ENCODE assay signal across 7 cellular contexts in the genomic region with DNA sequence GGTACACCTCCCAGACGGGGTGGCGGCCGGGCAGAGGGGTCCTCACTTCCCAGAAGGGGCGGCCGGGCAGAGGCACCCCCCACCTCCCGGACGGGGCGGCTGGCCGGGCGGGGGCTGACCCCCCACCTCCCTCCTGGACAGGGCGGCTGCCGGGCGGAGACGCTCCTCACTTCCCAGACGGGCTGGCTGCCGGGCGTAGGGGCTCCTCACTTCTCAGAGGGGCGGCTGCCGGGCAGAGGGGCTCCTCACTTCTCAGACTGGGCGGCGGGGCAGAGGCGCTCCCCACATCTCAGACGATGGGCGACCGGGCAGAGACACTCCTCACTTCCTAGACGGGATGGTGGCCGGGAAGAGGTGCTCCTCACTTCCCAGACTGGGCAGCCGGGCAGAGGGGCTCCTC. TPM values are rescaled to one million over a fixed set of nuclear protein-coding genes. Genes with fewer than 3 reads are reported as not detected.
A peak's percentile ranks its signal among the peaks of the same experiment; 100 is the strongest.
DNase-seq lines count a peak whose midpoint lies in the region; ATAC-seq and TF ChIP-seq lines count a peak whose summit lies in the region.
"Not testable (repeated sequence)": the region's sequence is repeated elsewhere in the genome, so short reads cannot be mapped to it uniquely, and the experiment has no call there.

No MANE protein-coding gene starts in this region.

- not testable (repeated sequence) for H3K27me3 ChIP-seq in spleen (replicated peaks in 1 of 7)

- not testable (repeated sequence) for H3K36me3 Mint-ChIP-seq in activated CD8-positive, alpha-beta memory T cell treated with anti-CD3 and anti-CD28 coated beads, Interleukin-2, amount 10 ng/mL, durations not matched to agents 7 days and 5 days; glutamatergic neuron (ENCODE audit: unreplicated experiment); osteocyte (ENCODE audit: unreplicated experiment)
- H3K36me3 Mint-ChIP-seq in stimulated activated naive B cell treated with anti-CD40 and anti-IgM and Interleukin-4, amounts not matched to agents 10 μg/mL and 1 μg/mL and 100 μg/mL, for 72 hours: peaks cover 7 to 20% of the 10 kb centered on the region in 2 donors

- intact Hi-C loops in posterior vena cava (cut with DNase I); spleen (cut with DNase I; ENCODE audit: low total_unique reads): not testable (repeated sequence)

- not testable (repeated sequence) for TF ChIP-seq CTCF in glutamatergic neuron (IDR thresholded peaks at IDR 0.05; ENCODE audit: partially characterized antibody, unreplicated experiment); osteocyte (IDR thresholded peaks at IDR 0.05); spleen (IDR thresholded peaks at IDR 0.05 in 8 of 11, conservative IDR thresholded peaks at IDR 0.05 in 3 of 11)

- H3K4me3 ChIP-seq in spleen: not testable (repeated sequence)

- TF ChIP-seq POLR2A in spleen (IDR thresholded peaks at IDR 0.05): not testable (repeated sequence)

- not testable (repeated sequence) for H3K4me1 Mint-ChIP-seq in activated CD8-positive, alpha-beta memory T cell treated with anti-CD3 and anti-CD28 coated beads, Interleukin-2, amount 10 ng/mL, durations not matched to agents 7 days and 5 days; osteocyte (ENCODE audit: unreplicated experiment)
- H3K4me1 Mint-ChIP-seq in glutamatergic neuron (ENCODE audit: low read depth, unreplicated experiment): peaks cover 17% of the 10 kb centered on the region
- peaks cover 7 to 11% of the 10 kb centered on the region in 2 donors for H3K4me1 Mint-ChIP-seq in stimulated activated naive B cell treated with anti-CD40 and anti-IgM and Interleukin-4, amounts not matched to agents 10 μg/mL and 1 μg/mL and 100 μg/mL, for 72 hours

- CTCF ChIA-PET in activated CD8-positive, alpha-beta memory T cell treated with anti-CD3 and anti-CD28 coated beads, Interleukin-2, amount 10 ng/mL, durations not matched to agents 7 days and 5 days (lab: Charles Lee): not testable (repeated sequence)

- peak overlapping the region in 2 of 8 donors; percentile 30 to 36 for H3K27ac ChIP-seq in spleen

- not testable (repeated sequence) for H3K27ac Mint-ChIP-seq in activated CD8-positive, alpha-beta memory T cell treated with anti-CD3 and anti-CD28 coated beads, Interleukin-2, amount 10 ng/mL, durations not matched to agents 7 days and 5 days; osteocyte (ENCODE audit: unreplicated experiment)
- H3K27ac Mint-ChIP-seq in glutamatergic neuron (ENCODE audit: unreplicated experiment): peak overlapping the region; percentile 85
- peak overlapping the region; percentile 37 for H3K27ac Mint-ChIP-seq in stimulated activated naive B cell treated with anti-CD40 and anti-IgM and Interleukin-4, amounts not matched to agents 10 μg/mL and 1 μg/mL and 100 μg/mL, for 72 hours

- DNase-seq in activated CD8-positive, alpha-beta memory T cell treated with anti-CD3 and anti-CD28 coated beads, Interleukin-2, amount 10 ng/mL, durations not matched to agents 7 days and 5 days: peak; percentile 23
- DNase-seq in glutamatergic neuron; stimulated activated naive B cell treated with anti-CD40 and anti-IgM and Interleukin-4, amounts not matched to agents 10 μg/mL and 1 μg/mL and 100 μg/mL, for 72 hours: not testable (repeated sequence)
- DNase-seq in islet precursor cell: peak; percentile 12
- DNase-seq in osteocyte (ENCODE audit: extremely low spot score, unreplicated experiment): peak; percentile 64
- peak; percentile 50 for DNase-seq in posterior vena cava (ENCODE audit: low spot score)
- DNase-seq in spleen: peak; percentile 75

- H3K9me3 ChIP-seq in spleen: not testable (repeated sequence)

- not testable (repeated sequence) for H3K27me3 Mint-ChIP-seq in activated CD8-positive, alpha-beta memory T cell treated with anti-CD3 and anti-CD28 coated beads, Interleukin-2, amount 10 ng/mL, durations not matched to agents 7 days and 5 days; glutamatergic neuron (ENCODE audit: unreplicated experiment); osteocyte (ENCODE audit: unreplicated experiment); stimulated activated naive B cell treated with anti-CD40 and anti-IgM and Interleukin-4, amounts not matched to agents 10 μg/mL and 1 μg/mL and 100 μg/mL, for 72 hours

- H3K4me1 ChIP-seq in spleen: peaks cover 3 to 24% (median 17%) of the 10 kb centered on the region in 6 donors

- H3K4me3 Mint-ChIP-seq in activated CD8-positive, alpha-beta memory T cell treated with anti-CD3 and anti-CD28 coated beads, Interleukin-2, amount 10 ng/mL, durations not matched to agents 7 days and 5 days; glutamatergic neuron (ENCODE audit: unreplicated experiment); osteocyte (ENCODE audit: unreplicated experiment); stimulated activated naive B cell treated with anti-CD40 and anti-IgM and Interleukin-4, amounts not matched to agents 10 μg/mL and 1 μg/mL and 100 μg/mL, for 72 hours: not testable (repeated sequence)

- WGBS in spleen, 5 donors: 96 to 98% (median 96%) methylated on average over 12 to 28 of the region's 28 CpGs

- H3K36me3 ChIP-seq in spleen: peaks cover 0 to 36% (median 0%) of the 10 kb centered on the region in 6 donors

- ATAC-seq in activated CD8-positive, alpha-beta memory T cell treated with anti-CD3 and anti-CD28 coated beads, Interleukin-2, amount 10 ng/mL, durations not matched to agents 7 days and 5 days; stimulated activated naive B cell treated with anti-CD40 and anti-IgM and Interleukin-4, amounts not matched to agents 10 μg/mL and 1 μg/mL and 100 μg/mL, for 72 hours (replicated peaks): not testable (repeated sequence)

- not testable (repeated sequence) for H3K9me3 Mint-ChIP-seq in activated CD8-positive, alpha-beta memory T cell treated with anti-CD3 and anti-CD28 coated beads, Interleukin-2, amount 10 ng/mL, durations not matched to agents 7 days and 5 days (ENCODE audit: low read depth); osteocyte (ENCODE audit: unreplicated experiment); stimulated activated naive B cell treated with anti-CD40 and anti-IgM and Interleukin-4, amounts not matched to agents 10 μg/mL and 1 μg/mL and 100 μg/mL, for 72 hours
- peaks cover 15% of the 10 kb centered on the region for H3K9me3 Mint-ChIP-seq in glutamatergic neuron (ENCODE audit: unreplicated experiment)

RNA-seq across cellular contexts. Expression of a gene that starts 9.8 kb away (rescaled TPM):
- total RNA-seq in activated CD8-positive, alpha-beta memory T cell treated with anti-CD3 and anti-CD28 coated beads, Interleukin-2, amount 10 ng/mL, durations not matched to agents 7 days and 5 days: 10 to 100 TPM in 1 of 2 experiments, 1 to 10 TPM in 1; 9.9 to 15.9 TPM
- 10.9 TPM for total RNA-seq in glutamatergic neuron (ENCODE audit: unreplicated experiment)
- 23.3 and 29.9 TPM in 2 replicates for total RNA-seq in osteocyte
- total RNA-seq in posterior vena cava: 10 to 100 TPM; 20.3 to 36.9 TPM
- 10 to 100 TPM; 28.0 to 82.1 (median 53.8) TPM for total RNA-seq in spleen
- 10 to 100 TPM; 16.8 to 26.8 (median 19.4) TPM for polyA plus RNA-seq in spleen
